In the genomic region with DNA sequence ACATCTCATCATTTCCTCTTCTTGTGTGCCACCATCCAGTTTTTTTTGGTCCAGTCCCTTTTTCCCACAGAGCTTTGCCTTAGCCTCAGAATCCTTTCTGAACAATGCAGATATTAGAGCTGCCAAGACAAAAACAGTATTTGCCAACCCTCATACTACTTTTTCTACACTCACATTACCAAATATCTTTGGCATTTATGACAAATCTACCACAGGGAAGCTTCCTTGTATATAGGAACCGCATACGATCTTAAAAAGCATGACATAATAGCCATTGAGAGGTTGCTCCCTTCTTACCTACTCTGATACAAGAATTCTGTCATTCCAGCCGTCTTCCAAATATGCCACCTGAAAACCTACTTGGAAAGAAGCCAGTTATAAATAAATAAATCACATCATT, we compare ENCODE assay signal across 20 cellular contexts. TPM values are rescaled to one million over a fixed set of nuclear protein-coding genes. Genes with fewer than 3 reads are reported as not detected.
A peak's percentile ranks its signal among the peaks of the same experiment; 100 is the strongest.
DNase-seq lines count a peak whose midpoint lies in the region; ATAC-seq and TF ChIP-seq lines count a peak whose summit lies in the region.
"Had no signal": no experiment of that assay in that cellular context is flagged by ENCODE, and none has a peak within 500 bp of the region (broad histone marks: within the 10 kb centered on the region; RNA-seq: fewer than 3 reads in every experiment).

No MANE protein-coding gene starts in this region.

- H3K4me3 Mint-ChIP-seq in immature natural killer cell = no peak overlapping the region
- H3K4me3 Mint-ChIP-seq: T-cell had no signal

- no peaks in the 10 kb centered on the region for H3K27me3 ChIP-seq in vagina
- H3K27me3 ChIP-seq: right lobe of liver had no signal

- peaks cover 14 to 64% of the 10 kb centered on the region in 2 donors for H3K4me1 Mint-ChIP-seq in immature natural killer cell

- no peak for TF ChIP-seq CTCF in AG09309 (IDR thresholded peaks at IDR 0.05; ENCODE audit: control insufficient read depth, insufficient read depth, low read depth, low read length, missing control alignments)
- no peak for TF ChIP-seq CTCF in astrocyte of the spinal cord (IDR thresholded peaks at IDR 0.05; ENCODE audit: low read depth, low read length)
- no peak for TF ChIP-seq CTCF in vagina (IDR thresholded peaks at IDR 0.05)

- no peak overlapping the region for H3K27ac ChIP-seq in vagina
- H3K27ac ChIP-seq: right lobe of liver had no signal

- intact Hi-C loops in vagina (cut with DNase I) = no loop called here

- no peaks in the 10 kb centered on the region for H3K9me3 ChIP-seq in vagina
- H3K9me3 ChIP-seq: right lobe of liver had no signal

- H3K27ac Mint-ChIP-seq in immature natural killer cell = peak overlapping the region in 5 of 6 donors; percentile 10 to 45 (median 20)

- peaks cover 0 to 62% of the 10 kb centered on the region in 2 donors for H3K36me3 ChIP-seq in vagina

- no peaks in the 10 kb centered on the region for H3K9me3 Mint-ChIP-seq in immature natural killer cell
- H3K9me3 Mint-ChIP-seq: T-cell had no signal

- in situ Hi-C loops in astrocyte of the spinal cord (cut with HindIII; ENCODE audit: low sequenced_read_pairs) = no loop called here

- H3K27me3 Mint-ChIP-seq in immature natural killer cell (ENCODE audit: low read depth in 3 of 3) = peaks cover 0 to 2% (median 0%) of the 10 kb centered on the region in 3 donors
- H3K27me3 Mint-ChIP-seq: T-cell had no signal

- peaks cover 20% of the 10 kb centered on the region for H3K4me1 ChIP-seq in vagina

- DNase-seq in AG09309 (ENCODE audit: low read depth) = peak; percentile 34
- DNase-seq in HCEC 1CT = peak; percentile 23
- peak; percentile 26 for DNase-seq in astrocyte of the spinal cord (ENCODE audit: low read depth, low spot score)
- no peak for DNase-seq in immature natural killer cell
- no peak for DNase-seq in vagina (ENCODE audit: extremely low spot score in 2 of 2)
- no peak for DNase-seq in MV-4-11 (lab: John Stamatoyannopoulos, UW)
- DNase-seq: activated gamma-delta T cell; caudate nucleus; effector CD8-positive, alpha-beta T cell; GF-D8; NCI-H146; NCI-H2227 treated with DMSO at 0.1 percent for 48 hours; NK-92 treated with Interleukin-12 subunit alpha and Interleukin-12 subunit beta, amount 100 ng/mL, for 24 hours; right lobe of liver; stimulated activated CD4-positive, alpha-beta T cell treated with anti-CD3 and anti-CD28 coated beads, Interleukin-1b, Interleukin-23, amount 100 ng/mL, for 48 hours; substantia nigra; T-cell had no signal

- no peak for TF ChIP-seq POLR2A in vagina (IDR thresholded peaks at IDR 0.05)

- ATAC-seq in HG03280 (IDR thresholded peaks at IDR 0.05; ENCODE audit: unreplicated experiment) = no peak
- no peak for ATAC-seq in HG02678 (IDR thresholded peaks at IDR 0.05; ENCODE audit: unreplicated experiment)
- ATAC-seq: right lobe of liver, T-cell had no signal

- H3K4me3 ChIP-seq in AG09309 (ENCODE audit: control insufficient read depth, low read depth, low read length) (no peak overlapping the region), astrocyte of the spinal cord (ENCODE audit: low read depth, low read length) (no peak overlapping the region), vagina (no peak overlapping the region)
- H3K4me3 ChIP-seq: lung, right lobe of liver had no signal

- H3K36me3 Mint-ChIP-seq in immature natural killer cell = peaks cover 29 to 65% (median 40%) of the 10 kb centered on the region in 3 donors

RNA-seq across cellular contexts. Expression of a gene that starts 9.4 kb away (rescaled TPM):
- 10 to 100 TPM; 46.4 to 83.3 (median 76.7) TPM for polyA plus RNA-seq in immature natural killer cell
- 24.8 TPM for total RNA-seq in vagina

RNA-seq across cellular contexts. Expression of a gene that starts 42.3 kb away (rescaled TPM):
- polyA plus RNA-seq in immature natural killer cell = 1 to 10 TPM in 1 of 3 donors, under 1 TPM in 1, not detected in 1; 0.53 to 1.0 TPM
- total RNA-seq in vagina = 0.98 TPM

RNA-seq across cellular contexts. Expression of a gene that starts 44.8 kb away (rescaled TPM):
- 1 to 10 TPM in 2 of 3 donors, not detected in 1; 3.4 to 4.7 TPM for polyA plus RNA-seq in immature natural killer cell
- 19.4 TPM for total RNA-seq in vagina

Comparison
In these comparisons a context has a peak if more than half of its experiments do, and no peak if none do; other contexts are left out.
1. DNase-seq: peak in AG09309 (single experiment), HCEC 1CT (single experiment) and astrocyte of the spinal cord (single experiment); none in immature natural killer cell (0 of 3), vagina (0 of 2) and MV-4-11 (single experiment).